8 cellular contexts compared by ENCODE assay signal in the genomic region with DNA sequence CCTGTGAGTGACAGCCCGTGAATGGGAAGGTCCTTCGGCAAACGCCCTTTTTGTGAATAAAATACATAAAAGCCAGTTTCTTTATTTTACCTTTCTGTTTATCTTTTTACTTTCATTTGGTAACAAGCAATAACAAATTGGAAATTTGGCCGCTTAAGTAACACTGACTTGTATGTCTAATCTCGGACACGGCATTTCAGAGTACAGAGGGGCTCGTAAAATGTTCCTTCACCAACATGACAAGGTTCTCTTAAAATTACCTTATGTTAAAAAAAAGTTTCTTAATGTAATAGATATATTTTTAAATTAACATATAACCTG. TPM values are rescaled to one million over a fixed set of nuclear protein-coding genes. Genes with fewer than 3 reads are reported as not detected.
DNase-seq lines count a peak whose midpoint lies in the region; ATAC-seq, FAIRE-seq and TF ChIP-seq lines count a peak whose summit lies in the region.

No MANE protein-coding gene starts in this region.

- FAIRE-seq in H54 (lab: Jason Lieb, UNC), result no peak

- peaks cover 1% of the 10 kb centered on the region; the same call in 1 of the 2 replicates for H3K9me3 ChIP-seq in Panc1 (ENCODE audit: control insufficient read depth, insufficient read depth, low read depth, low read length)
- H3K9me3 ChIP-seq in esophagus squamous epithelium, result peaks cover 0 to 27% (median 7%) of the 10 kb centered on the region in 3 donors

- 1 to 2% methylated on average over 7 of the region's 7 CpGs for WGBS in esophagus squamous epithelium, 2 donors

- TF ChIP-seq CTCF in Panc1 (IDR thresholded peaks at IDR 0.05), result no peak
- TF ChIP-seq CTCF in esophagus squamous epithelium (IDR thresholded peaks at IDR 0.05), result no peak
- no peak for TF ChIP-seq CTCF in retinal pigment epithelial cell (conservative IDR thresholded peaks at IDR 0.05; ENCODE audit: low read depth, low read length)

- CTCF ChIA-PET in Panc1 (lab: Charles Lee), result no interaction called here

- BruUV-seq in Panc1 (replicated peaks; lab: Mats Ljungman, UMichigan), result no TSS peak

- no peak for DNase-seq in Panc1 (ENCODE audit: low read depth, low spot score)
- no peak for DNase-seq in esophagus squamous epithelium (lab: John Stamatoyannopoulos, UW)
- no peak for DNase-seq in retinal pigment epithelial cell (ENCODE audit: low read depth)
- no peak for DNase-seq in GM19238 (ENCODE audit: insufficient read length, low spot score)
- no peak for DNase-seq in activated gamma-delta T cell treated with Interleukin-2 at 50 U/mL for 16 hours
- no peak for DNase-seq in H54 (ENCODE audit: insufficient read length, low spot score)
- no peak for DNase-seq in NCI-H128 (lab: John Stamatoyannopoulos, UW; ENCODE audit: unreplicated experiment)

- in situ Hi-C loops in Panc1 (cut with HindIII; ENCODE audit: low pct_unique_long_range_greater_than_20kb, low sequenced_read_pairs), result no loop called here

- POLR2A ChIA-PET in Panc1 (lab: Charles Lee), result no interaction called here

- H3K4me1 ChIP-seq in Panc1 (ENCODE audit: control insufficient read depth, insufficient read depth, low read length) (peaks cover 11% of the 10 kb centered on the region), esophagus squamous epithelium (peaks cover 0 to 50% (median 13%) of the 10 kb centered on the region in 3 donors)

- peak overlapping the region; percentile 99 for H3K27ac ChIP-seq in Panc1 (ENCODE audit: low read length)
- peak overlapping the region; percentile 93 to 98 (median 95) for H3K27ac ChIP-seq in esophagus squamous epithelium

- intact Hi-C loops in Panc1 (cut with micrococcal nuclease; ENCODE audit: unreplicated experiment) (loop anchor here (10.0 kb wide), 1 partner anchor 110 kb away; a partner anchor contains a TSS), esophagus squamous epithelium (cut with DNase I) (loop anchor here (10.0 kb wide), 1 partner anchor 100 kb away; no protein-coding TSS in a partner anchor)

- TF ChIP-seq POLR2A in esophagus squamous epithelium (IDR thresholded peaks at IDR 0.05) (no peak), H54 (IDR thresholded peaks at IDR 0.05; ENCODE audit: low read depth, low read length) (no peak)

- H3K36me3 ChIP-seq in Panc1 (ENCODE audit: control insufficient read depth, insufficient read depth, low read length) (no peaks in the 10 kb centered on the region), esophagus squamous epithelium (no peaks in the 10 kb centered on the region)

- ATAC-seq in GM18909 (IDR thresholded peaks at IDR 0.05; ENCODE audit: poor library complexity, unreplicated experiment) (peak; percentile 2), Panc1 (no peak)

- H3K4me3 ChIP-seq in Panc1 (ENCODE audit: low read depth in 2 of 2, low read length in 2 of 2) (peak overlapping the region; percentile 74 to 84), esophagus squamous epithelium (peak overlapping the region; percentile 56 to 74 (median 68)), retinal pigment epithelial cell (ENCODE audit: low read length) (peak overlapping the region; percentile 71)

- no peaks in the 10 kb centered on the region for H3K27me3 ChIP-seq in Panc1 (ENCODE audit: control insufficient read depth, insufficient read depth, low read length)
- H3K27me3 ChIP-seq in esophagus squamous epithelium, result no peaks in the 10 kb centered on the region

RNA-seq across cellular contexts. Expression of a gene that starts 0.6 kb away (rescaled TPM):
- total RNA-seq in Panc1 (2021; ENCODE audit: unreplicated experiment), result 12.0 TPM
- 6.4 TPM for polyA plus RNA-seq in Panc1 (2012; ENCODE audit: insufficient read length)
- total RNA-seq in esophagus squamous epithelium, result 1 to 10 TPM; 1.0 to 2.7 (median 2.0) TPM
